ENCODE assay signal across 8 cellular contexts in the genomic region with DNA sequence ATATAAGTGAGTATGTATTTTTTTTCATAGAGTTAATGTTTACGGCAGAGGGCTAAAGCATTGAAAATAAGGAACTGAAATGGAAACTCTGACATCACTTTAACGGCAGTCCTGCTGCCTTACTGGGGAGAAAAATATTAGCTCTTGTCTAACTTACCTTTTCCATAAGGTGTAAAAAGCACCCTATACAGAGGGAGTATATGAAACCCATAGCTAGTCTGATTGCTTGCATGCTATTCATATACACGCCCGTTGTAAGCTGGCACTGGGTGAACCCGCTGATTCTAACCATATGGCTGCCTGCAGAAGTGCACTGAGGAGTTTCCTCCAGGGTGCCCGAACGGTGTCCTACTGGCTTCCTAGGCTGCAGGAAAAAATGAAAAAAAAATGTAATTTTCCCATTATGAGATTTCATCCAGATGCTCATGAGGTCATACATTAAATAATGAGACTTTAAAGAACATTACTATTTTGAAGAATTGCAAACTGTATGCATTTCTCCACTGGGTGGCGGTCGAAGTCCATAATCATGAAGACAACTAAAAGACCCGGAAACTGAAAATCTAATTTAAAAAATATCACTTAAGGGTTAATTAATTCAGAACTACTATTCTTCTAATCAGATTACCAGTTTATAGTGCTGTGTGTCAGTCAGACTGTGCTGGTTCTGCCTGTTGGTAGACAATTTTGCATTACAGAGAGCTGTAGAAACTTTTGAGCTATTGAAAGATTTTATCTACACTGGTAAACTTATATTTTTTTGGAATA.
A peak's percentile ranks its signal among the peaks of the same experiment; 100 is the strongest.
DNase-seq lines count a peak whose midpoint lies in the region; ATAC-seq and TF ChIP-seq lines count a peak whose summit lies in the region.

No MANE protein-coding gene starts in this region.

- peaks cover 16% of the 10 kb centered on the region for H3K4me1 ChIP-seq in hepatocyte (ENCODE audit: insufficient read depth)

- H3K27me3 ChIP-seq in hepatocyte = no peaks in the 10 kb centered on the region

- intact Hi-C loops in left ventricle myocardium superior (cut with micrococcal nuclease) = no loop called here

- H2AFZ ChIP-seq in hepatocyte = peak overlapping the region; percentile 50

- no peaks in the 10 kb centered on the region for H4K20me1 ChIP-seq in hepatocyte (ENCODE audit: insufficient read depth, poor library complexity, severe bottlenecking)

- H3K9me3 ChIP-seq in hepatocyte (ENCODE audit: low read depth) = no peaks in the 10 kb centered on the region

- peak overlapping the region; percentile 54 for H3K4me2 ChIP-seq in hepatocyte

- no peaks in the 10 kb centered on the region for H3K9me2 ChIP-seq in hepatocyte (replicated peaks; ENCODE audit: insufficient read depth)

- DNase-seq in COLO668 (lab: John Stamatoyannopoulos, UW; ENCODE audit: unreplicated experiment) (peak; percentile 15), RPMI8226 (peak; percentile 78), hepatocyte (ENCODE audit: low spot score) (peak; percentile 59), AG08395 (ENCODE audit: low spot score) (no peak), cortex of kidney (lab: John Stamatoyannopoulos, UW) (no peak), left ventricle myocardium superior (no peak)

- ATAC-seq in GM19035 (IDR thresholded peaks at IDR 0.05; ENCODE audit: unreplicated experiment) = peak; percentile 80
- peak; percentile 82 for ATAC-seq in HG03108 (IDR thresholded peaks at IDR 0.05; ENCODE audit: unreplicated experiment)
- no peak for ATAC-seq in left ventricle myocardium superior

- 54% methylated on average over 10 of the region's 10 CpGs for WGBS in hepatocyte (ENCODE audit: low lambda C conversion rate, missing lambda C conversion rate)

- no peaks in the 10 kb centered on the region for H3K36me3 ChIP-seq in hepatocyte (replicated peaks; ENCODE audit: insufficient read depth, low read depth)

- H3K27ac ChIP-seq in hepatocyte = no peak overlapping the region

- peak; percentile 75 for TF ChIP-seq CTCF in hepatocyte (IDR thresholded peaks at IDR 0.05; ENCODE audit: poor library complexity)

- no peaks in the 10 kb centered on the region for H3K79me2 ChIP-seq in hepatocyte

- no peak overlapping the region for H3K4me3 ChIP-seq in hepatocyte

Comparison
In these comparisons a context has a peak if more than half of its experiments do, and no peak if none do; other contexts are left out.
1. DNase-seq: peak in COLO668 (single experiment), RPMI8226 (single experiment) and hepatocyte (single experiment); none in AG08395 (single experiment), cortex of kidney (single experiment) and left ventricle myocardium superior (single experiment).